In the genomic region with DNA sequence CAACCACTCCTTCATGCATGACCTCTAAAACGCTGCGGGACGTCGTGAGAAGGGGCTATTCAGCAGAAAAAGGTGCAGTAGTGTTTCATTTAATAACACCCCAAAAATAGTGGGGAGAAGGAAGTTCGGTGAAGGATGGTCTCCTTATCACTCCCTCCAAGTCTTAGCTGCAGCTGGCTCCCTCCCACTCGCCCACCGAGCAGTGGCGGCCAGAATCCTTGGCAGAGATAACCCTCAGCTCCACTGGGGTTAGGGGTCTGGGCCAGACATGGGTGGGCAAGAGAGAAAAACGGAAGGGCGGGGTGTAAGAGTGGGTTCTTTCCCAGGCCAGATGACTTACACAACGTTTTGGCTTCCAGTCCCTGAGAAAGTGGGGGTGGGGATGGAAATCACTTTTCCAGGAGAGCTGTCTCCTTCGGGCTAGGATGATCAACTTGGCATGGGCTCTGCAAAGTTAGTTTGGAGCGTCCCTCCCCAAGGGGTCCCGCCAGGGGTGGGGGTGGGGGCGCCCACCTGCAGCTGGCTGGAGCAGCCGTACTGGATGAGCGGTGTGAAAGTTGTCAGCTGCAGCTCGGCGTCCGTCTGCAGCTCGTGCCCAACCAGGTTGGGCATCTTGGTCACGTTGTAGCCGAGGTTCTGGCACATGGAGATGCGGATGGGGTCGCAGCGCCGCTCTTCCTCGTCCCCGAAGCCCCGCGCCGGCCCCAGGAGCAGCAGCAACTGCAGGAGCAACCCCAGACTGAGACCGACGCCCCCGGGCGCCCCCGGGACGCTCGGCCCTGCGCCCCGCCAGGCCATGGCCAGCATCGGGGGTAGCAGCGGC, we compare ENCODE assay signal across 1 cellular context.
TF ChIP-seq lines count a peak whose summit lies in the region.

No MANE protein-coding gene starts in this region.

TF ChIP-seq in HepG2, 621 proteins besides CTCF, POLR2A, EP300 and RAD21 (continued from another document and continues in another):
- no peak for TF ChIP-seq ZHX2 (IDR thresholded peaks at IDR 0.05; ENCODE audit: low read depth)
- TF ChIP-seq ZHX2 (CRISPR knock-in tag; IDR thresholded peaks at IDR 0.05; ENCODE audit: borderline replicate concordance): peak; percentile 27; the same call in 1 of the 2 replicates
- no peak for TF ChIP-seq ZSCAN21 (CRISPR knock-in tag; IDR thresholded peaks at IDR 0.05; ENCODE audit: borderline replicate concordance)
- TF ChIP-seq ATF5 (CRISPR knock-in tag; IDR thresholded peaks at IDR 0.05; ENCODE audit: low read depth): no peak
- TF ChIP-seq HOXA3 (CRISPR knock-in tag; IDR thresholded peaks at IDR 0.05): peak; percentile 29; the same call in 1 of the 2 replicates
- TF ChIP-seq RBAK (CRISPR knock-in tag; IDR thresholded peaks at IDR 0.05): no peak
- TF ChIP-seq, protein P1, sequence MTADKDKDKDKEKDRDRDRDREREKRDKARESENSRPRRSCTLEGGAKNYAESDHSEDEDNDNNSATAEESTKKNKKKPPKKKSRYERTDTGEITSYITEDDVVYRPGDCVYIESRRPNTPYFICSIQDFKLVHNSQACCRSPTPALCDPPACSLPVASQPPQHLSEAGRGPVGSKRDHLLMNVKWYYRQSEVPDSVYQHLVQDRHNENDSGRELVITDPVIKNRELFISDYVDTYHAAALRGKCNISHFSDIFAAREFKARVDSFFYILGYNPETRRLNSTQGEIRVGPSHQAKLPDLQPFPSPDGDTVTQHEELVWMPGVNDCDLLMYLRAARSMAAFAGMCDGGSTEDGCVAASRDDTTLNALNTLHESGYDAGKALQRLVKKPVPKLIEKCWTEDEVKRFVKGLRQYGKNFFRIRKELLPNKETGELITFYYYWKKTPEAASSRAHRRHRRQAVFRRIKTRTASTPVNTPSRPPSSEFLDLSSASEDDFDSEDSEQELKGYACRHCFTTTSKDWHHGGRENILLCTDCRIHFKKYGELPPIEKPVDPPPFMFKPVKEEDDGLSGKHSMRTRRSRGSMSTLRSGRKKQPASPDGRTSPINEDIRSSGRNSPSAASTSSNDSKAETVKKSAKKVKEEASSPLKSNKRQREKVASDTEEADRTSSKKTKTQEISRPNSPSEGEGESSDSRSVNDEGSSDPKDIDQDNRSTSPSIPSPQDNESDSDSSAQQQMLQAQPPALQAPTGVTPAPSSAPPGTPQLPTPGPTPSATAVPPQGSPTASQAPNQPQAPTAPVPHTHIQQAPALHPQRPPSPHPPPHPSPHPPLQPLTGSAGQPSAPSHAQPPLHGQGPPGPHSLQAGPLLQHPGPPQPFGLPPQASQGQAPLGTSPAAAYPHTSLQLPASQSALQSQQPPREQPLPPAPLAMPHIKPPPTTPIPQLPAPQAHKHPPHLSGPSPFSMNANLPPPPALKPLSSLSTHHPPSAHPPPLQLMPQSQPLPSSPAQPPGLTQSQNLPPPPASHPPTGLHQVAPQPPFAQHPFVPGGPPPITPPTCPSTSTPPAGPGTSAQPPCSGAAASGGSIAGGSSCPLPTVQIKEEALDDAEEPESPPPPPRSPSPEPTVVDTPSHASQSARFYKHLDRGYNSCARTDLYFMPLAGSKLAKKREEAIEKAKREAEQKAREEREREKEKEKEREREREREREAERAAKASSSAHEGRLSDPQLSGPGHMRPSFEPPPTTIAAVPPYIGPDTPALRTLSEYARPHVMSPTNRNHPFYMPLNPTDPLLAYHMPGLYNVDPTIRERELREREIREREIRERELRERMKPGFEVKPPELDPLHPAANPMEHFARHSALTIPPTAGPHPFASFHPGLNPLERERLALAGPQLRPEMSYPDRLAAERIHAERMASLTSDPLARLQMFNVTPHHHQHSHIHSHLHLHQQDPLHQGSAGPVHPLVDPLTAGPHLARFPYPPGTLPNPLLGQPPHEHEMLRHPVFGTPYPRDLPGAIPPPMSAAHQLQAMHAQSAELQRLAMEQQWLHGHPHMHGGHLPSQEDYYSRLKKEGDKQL (CRISPR knock-in tag; IDR thresholded peaks at IDR 0.05; ENCODE audit: low read depth): no peak
- TF ChIP-seq THAP8 (CRISPR knock-in tag; IDR thresholded peaks at IDR 0.05; ENCODE audit: borderline replicate concordance): 0 out of 2 replicates have a peak, but pooled peaks have one; percentile 53
- no peak for TF ChIP-seq ZKSCAN5 (CRISPR knock-in tag; IDR thresholded peaks at IDR 0.05)
- TF ChIP-seq THAP9 (CRISPR knock-in tag; IDR thresholded peaks at IDR 0.05; ENCODE audit: borderline replicate concordance): no peak
- TF ChIP-seq BRCA1 (CRISPR knock-in tag; IDR thresholded peaks at IDR 0.05): peak; percentile 81; the same call in 1 of the 2 replicates
- TF ChIP-seq RFXAP (CRISPR knock-in tag; IDR thresholded peaks at IDR 0.05; ENCODE audit: borderline replicate concordance): 0 out of 2 replicates have a peak, but pooled peaks have one; percentile 65
- no peak for TF ChIP-seq ETV5 (CRISPR knock-in tag; IDR thresholded peaks at IDR 0.05; ENCODE audit: borderline replicate concordance)
- TF ChIP-seq ZMYM3 (CRISPR knock-in tag; IDR thresholded peaks at IDR 0.05): 0 out of 2 replicates have a peak, but pooled peaks have one; percentile 10
- TF ChIP-seq FOXK2 (IDR thresholded peaks at IDR 0.05): no peak
- no peak for TF ChIP-seq FOXA1 (IDR thresholded peaks at IDR 0.05)
- TF ChIP-seq FOXA1 (CRISPR knock-in tag; IDR thresholded peaks at IDR 0.05): no peak
- TF ChIP-seq ZBTB7A (CRISPR knock-in tag; IDR thresholded peaks at IDR 0.05): 0 out of 2 replicates have a peak, but pooled peaks have one; percentile 80
- TF ChIP-seq ZNF501 (CRISPR knock-in tag; IDR thresholded peaks at IDR 0.05): no peak
- peak; percentile 46; the same call in 1 of the 2 replicates for TF ChIP-seq ZSCAN31 (CRISPR knock-in tag; IDR thresholded peaks at IDR 0.05; ENCODE audit: low read depth)
- TF ChIP-seq HNF1B (CRISPR knock-in tag; IDR thresholded peaks at IDR 0.05): no peak
- no peak for TF ChIP-seq PCBP2 (optimal IDR thresholded peaks at IDR 0.05; ENCODE audit: low read depth, low read length, poor library complexity, severe bottlenecking)
- no peak for TF ChIP-seq JUND (CRISPR knock-in tag; IDR thresholded peaks at IDR 0.05)
- no peak for TF ChIP-seq ZNF264 (CRISPR knock-in tag; IDR thresholded peaks at IDR 0.05)
- no peak for TF ChIP-seq THAP7 (CRISPR knock-in tag; IDR thresholded peaks at IDR 0.05)
- no peak for TF ChIP-seq SNRNP70 (IDR thresholded peaks at IDR 0.05; ENCODE audit: low read depth, low read length)
- TF ChIP-seq POLR2G (IDR thresholded peaks at IDR 0.05; ENCODE audit: low read depth, low read length): no peak
- TF ChIP-seq SOX13 (IDR thresholded peaks at IDR 0.05): no peak
- no peak for TF ChIP-seq SOX13 (CRISPR knock-in tag; conservative IDR thresholded peaks at IDR 0.05 in 1 of 2, IDR thresholded peaks at IDR 0.05 in 1 of 2)
- 0 out of 2 replicates have a peak, but pooled peaks have one; percentile 42 for TF ChIP-seq RNF2 (conservative IDR thresholded peaks at IDR 0.05; ENCODE audit: low read depth)
- TF ChIP-seq DMTF1 (CRISPR knock-in tag; IDR thresholded peaks at IDR 0.05): no peak
- TF ChIP-seq MLLT10 (CRISPR knock-in tag; IDR thresholded peaks at IDR 0.05): no peak
